8 cellular contexts compared by ENCODE assay signal in the genomic region with DNA sequence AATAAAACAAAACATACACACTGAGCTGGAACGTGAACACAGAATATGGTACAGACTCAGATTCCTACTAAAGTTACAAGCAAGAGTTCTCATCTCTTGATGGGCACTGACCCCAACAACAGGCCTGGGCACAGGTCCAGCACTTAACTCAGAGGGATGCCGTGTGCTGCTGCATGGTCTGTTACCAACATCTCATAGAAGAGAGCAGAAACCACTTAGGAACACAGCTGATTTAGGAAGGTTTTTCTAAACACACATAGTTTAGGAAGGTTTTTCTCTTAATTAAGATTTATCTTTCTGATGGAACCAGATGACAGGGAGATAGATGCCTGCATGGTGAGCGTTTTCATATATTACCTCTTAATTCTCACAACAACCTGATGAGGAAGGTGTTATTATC.
A peak's percentile ranks its signal among the peaks of the same experiment; 100 is the strongest.
DNase-seq lines count a peak whose midpoint lies in the region; ATAC-seq and TF ChIP-seq lines count a peak whose summit lies in the region.

No MANE protein-coding gene starts in this region.

- TF ChIP-seq CTCF in brain microvascular endothelial cell (IDR thresholded peaks at IDR 0.05; ENCODE audit: low read depth, low read length, missing control alignments) = no peak

- no peaks in the 10 kb centered on the region for H3K9me3 ChIP-seq in mucosa of stomach (ENCODE audit: control insufficient read depth, low read length)

- peak overlapping the region; percentile 3 for H3K9ac ChIP-seq in mucosa of stomach (ENCODE audit: low read length)

- peak; percentile 25 for DNase-seq in NCI-H748 (lab: John Stamatoyannopoulos, UW; ENCODE audit: unreplicated experiment)
- DNase-seq in NCI-H748 treated with DMSO at 0.1 percent for 48 hours (lab: John Stamatoyannopoulos, UW) = no peak
- peak; percentile 70 for DNase-seq in NCI-H345 (lab: John Stamatoyannopoulos, UW)
- DNase-seq in brain microvascular endothelial cell = peak; percentile 21
- no peak for DNase-seq in T1000 (lab: John Stamatoyannopoulos, UW)

- H3K36me3 ChIP-seq in brain microvascular endothelial cell (replicated peaks) = no peaks in the 10 kb centered on the region
- H3K36me3 ChIP-seq in mucosa of stomach (ENCODE audit: control insufficient read depth, insufficient read depth, low read length) = no peaks in the 10 kb centered on the region

- H3K4me1 ChIP-seq in mucosa of stomach (ENCODE audit: control insufficient read depth, insufficient read depth, low read length) = peaks cover 16% of the 10 kb centered on the region

- no peak for ATAC-seq in GM18909 (IDR thresholded peaks at IDR 0.05; ENCODE audit: poor library complexity, unreplicated experiment)
- no peak for ATAC-seq in GM18873 (IDR thresholded peaks at IDR 0.05; ENCODE audit: low FRiP score, unreplicated experiment)

- no peaks in the 10 kb centered on the region for H3K27me3 ChIP-seq in brain microvascular endothelial cell (replicated peaks)
- no peaks in the 10 kb centered on the region for H3K27me3 ChIP-seq in mucosa of stomach (ENCODE audit: control insufficient read depth, insufficient read depth, low read length)

- peak overlapping the region; percentile 77 for H3K4me3 ChIP-seq in brain microvascular endothelial cell (ENCODE audit: low read depth, low read length)
- H3K4me3 ChIP-seq in mucosa of stomach (ENCODE audit: low read length) = no peak overlapping the region

- no peak overlapping the region for H3K27ac ChIP-seq in brain microvascular endothelial cell

- in situ Hi-C loops in brain microvascular endothelial cell (cut with HindIII; ENCODE audit: low pct_ligation_motif_present, low sequenced_read_pairs) = no loop called here

Comparison
In these comparisons a context has a peak if more than half of its experiments do, and no peak if none do; other contexts are left out.
1. DNase-seq: peak in NCI-H748 (single experiment), NCI-H345 (single experiment) and brain microvascular endothelial cell (single experiment); none in NCI-H748 treated with DMSO at 0.1 percent for 48 hours (single experiment) and T1000 (single experiment).